ENCODE assay signal across 1 cellular context in the genomic region with DNA sequence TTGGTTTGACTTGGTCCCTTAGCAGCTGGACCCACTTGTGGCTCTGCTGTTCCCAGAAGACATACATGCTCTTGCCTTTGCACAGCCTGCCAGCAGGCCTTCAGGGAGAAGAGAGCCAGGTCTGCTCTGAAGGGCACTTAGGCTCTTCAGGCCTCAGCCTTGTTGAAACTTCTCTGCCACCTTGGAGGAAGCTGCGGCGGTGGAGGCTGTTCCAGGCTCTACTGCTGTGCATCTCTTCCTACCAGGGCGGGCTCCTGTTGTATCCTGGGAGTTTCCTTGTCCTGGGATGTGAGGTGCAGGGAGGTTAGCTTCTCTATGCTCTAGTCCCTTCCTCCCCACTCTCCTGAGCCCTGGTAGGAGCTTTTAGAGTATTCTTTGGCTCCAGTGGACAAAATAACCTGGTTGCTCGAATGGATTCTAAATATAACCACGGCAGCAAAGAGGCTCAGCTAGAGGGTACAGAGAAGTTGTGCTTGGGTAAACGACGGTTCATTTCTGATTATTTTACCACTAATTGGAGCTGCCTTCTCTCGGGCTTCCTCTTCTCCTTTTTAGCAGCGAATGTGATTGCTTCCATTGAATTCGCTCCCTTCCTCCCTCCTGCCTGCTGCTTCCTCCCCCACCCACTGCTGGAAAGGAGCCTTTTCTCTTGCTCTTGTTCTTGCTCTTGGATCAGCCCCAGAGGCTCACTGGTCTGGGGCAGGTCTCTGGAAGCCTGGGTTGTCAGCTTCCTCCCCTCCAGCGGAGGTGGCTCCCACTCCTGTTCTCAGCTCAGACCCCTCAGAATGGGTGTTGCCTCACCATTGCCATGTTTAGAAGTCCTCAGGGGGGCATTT.
TF ChIP-seq lines count a peak whose summit lies in the region.

No MANE protein-coding gene starts in this region.

TF ChIP-seq in GM23338, 12 proteins besides CTCF, POLR2A, EP300 and RAD21 (continued from another document):
- TF ChIP-seq, protein P1, sequence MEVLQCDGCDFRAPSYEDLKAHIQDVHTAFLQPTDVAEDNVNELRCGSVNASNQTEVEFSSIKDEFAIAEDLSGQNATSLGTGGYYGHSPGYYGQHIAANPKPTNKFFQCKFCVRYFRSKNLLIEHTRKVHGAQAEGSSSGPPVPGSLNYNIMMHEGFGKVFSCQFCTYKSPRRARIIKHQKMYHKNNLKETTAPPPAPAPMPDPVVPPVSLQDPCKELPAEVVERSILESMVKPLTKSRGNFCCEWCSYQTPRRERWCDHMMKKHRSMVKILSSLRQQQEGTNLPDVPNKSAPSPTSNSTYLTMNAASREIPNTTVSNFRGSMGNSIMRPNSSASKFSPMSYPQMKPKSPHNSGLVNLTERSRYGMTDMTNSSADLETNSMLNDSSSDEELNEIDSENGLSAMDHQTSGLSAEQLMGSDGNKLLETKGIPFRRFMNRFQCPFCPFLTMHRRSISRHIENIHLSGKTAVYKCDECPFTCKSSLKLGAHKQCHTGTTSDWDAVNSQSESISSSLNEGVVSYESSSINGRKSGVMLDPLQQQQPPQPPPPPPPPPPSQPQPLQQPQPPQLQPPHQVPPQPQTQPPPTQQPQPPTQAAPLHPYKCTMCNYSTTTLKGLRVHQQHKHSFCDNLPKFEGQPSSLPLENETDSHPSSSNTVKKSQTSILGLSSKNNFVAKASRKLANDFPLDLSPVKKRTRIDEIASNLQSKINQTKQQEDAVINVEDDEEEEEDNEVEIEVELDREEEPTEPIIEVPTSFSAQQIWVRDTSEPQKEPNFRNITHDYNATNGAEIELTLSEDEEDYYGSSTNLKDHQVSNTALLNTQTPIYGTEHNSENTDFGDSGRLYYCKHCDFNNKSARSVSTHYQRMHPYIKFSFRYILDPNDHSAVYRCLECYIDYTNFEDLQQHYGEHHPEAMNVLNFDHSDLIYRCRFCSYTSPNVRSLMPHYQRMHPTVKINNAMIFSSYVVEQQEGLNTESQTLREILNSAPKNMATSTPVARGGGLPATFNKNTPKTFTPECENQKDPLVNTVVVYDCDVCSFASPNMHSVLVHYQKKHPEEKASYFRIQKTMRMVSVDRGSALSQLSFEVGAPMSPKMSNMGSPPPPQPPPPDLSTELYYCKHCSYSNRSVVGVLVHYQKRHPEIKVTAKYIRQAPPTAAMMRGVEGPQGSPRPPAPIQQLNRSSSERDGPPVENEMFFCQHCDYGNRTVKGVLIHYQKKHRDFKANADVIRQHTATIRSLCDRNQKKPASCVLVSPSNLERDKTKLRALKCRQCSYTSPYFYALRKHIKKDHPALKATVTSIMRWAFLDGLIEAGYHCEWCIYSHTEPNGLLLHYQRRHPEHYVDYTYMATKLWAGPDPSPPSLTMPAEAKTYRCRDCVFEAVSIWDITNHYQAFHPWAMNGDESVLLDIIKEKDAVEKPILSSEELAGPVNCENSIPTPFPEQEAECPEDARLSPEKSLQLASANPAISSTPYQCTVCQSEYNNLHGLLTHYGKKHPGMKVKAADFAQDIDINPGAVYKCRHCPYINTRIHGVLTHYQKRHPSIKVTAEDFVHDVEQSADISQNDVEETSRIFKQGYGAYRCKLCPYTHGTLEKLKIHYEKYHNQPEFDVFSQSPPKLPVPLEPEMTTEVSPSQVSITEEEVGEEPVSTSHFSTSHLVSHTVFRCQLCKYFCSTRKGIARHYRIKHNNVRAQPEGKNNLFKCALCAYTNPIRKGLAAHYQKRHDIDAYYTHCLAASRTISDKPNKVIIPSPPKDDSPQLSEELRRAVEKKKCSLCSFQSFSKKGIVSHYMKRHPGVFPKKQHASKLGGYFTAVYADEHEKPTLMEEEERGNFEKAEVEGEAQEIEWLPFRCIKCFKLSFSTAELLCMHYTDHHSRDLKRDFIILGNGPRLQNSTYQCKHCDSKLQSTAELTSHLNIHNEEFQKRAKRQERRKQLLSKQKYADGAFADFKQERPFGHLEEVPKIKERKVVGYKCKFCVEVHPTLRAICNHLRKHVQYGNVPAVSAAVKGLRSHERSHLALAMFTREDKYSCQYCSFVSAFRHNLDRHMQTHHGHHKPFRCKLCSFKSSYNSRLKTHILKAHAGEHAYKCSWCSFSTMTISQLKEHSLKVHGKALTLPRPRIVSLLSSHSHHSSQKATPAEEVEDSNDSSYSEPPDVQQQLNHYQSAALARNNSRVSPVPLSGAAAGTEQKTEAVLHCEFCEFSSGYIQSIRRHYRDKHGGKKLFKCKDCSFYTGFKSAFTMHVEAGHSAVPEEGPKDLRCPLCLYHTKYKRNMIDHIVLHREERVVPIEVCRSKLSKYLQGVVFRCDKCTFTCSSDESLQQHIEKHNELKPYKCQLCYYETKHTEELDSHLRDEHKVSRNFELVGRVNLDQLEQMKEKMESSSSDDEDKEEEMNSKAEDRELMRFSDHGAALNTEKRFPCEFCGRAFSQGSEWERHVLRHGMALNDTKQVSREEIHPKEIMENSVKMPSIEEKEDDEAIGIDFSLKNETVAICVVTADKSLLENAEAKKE (CRISPR knock-in tag; IDR thresholded peaks at IDR 0.05), result no peak
